Comparison of ENCODE assay signal across 16 cellular contexts in genomic region chr12:114690267-114691135, GRCh38. TPM values are rescaled to one million over a fixed set of nuclear protein-coding genes. Genes with fewer than 3 reads are reported as not detected.
"Had no signal": no experiment of that assay in that cellular context is flagged by ENCODE, and none has a peak within 500 bp of the region (broad histone marks: within the 10 kb centered on the region; RNA-seq: fewer than 3 reads in every experiment).

No MANE protein-coding gene starts in this region.

- H3K27ac ChIP-seq: VCaP had no signal

- H3K27ac Mint-ChIP-seq: activated CD4-positive, alpha-beta T cell treated with anti-CD3 and anti-CD28 coated beads for 36 hours; activated CD8-positive, alpha-beta T cell treated with anti-CD3 and anti-CD28 coated beads for 36 hours; activated naive CD8-positive, alpha-beta T cell treated with anti-CD3 and anti-CD28 coated beads for 36 hours; activated T-cell treated with anti-CD3 and anti-CD28 coated beads, Interleukin-2, amount 50 U/mL, for 72 hours; natural killer cell; stimulated activated naive B cell treated with anti-CD40 and anti-IgM and Interleukin-4, amounts not matched to agents 10 μg/mL and 1 μg/mL and 100 μg/mL, for 72 hours had no signal

- H3K36me3 ChIP-seq: upper lobe of left lung had no signal

- H3K9me3 Mint-ChIP-seq: activated CD8-positive, alpha-beta T cell treated with anti-CD3 and anti-CD28 coated beads for 36 hours; natural killer cell had no signal

- H3K9me3 ChIP-seq: upper lobe of left lung had no signal

- H3K4me1 Mint-ChIP-seq: natural killer cell had no signal

- DNase-seq: activated CD4-positive, alpha-beta T cell treated with anti-CD3 and anti-CD28 coated beads for 36 hours; activated CD8-positive, alpha-beta memory T cell treated with anti-CD3 and anti-CD28 coated beads, Interleukin-2, amount 50 U/mL, for 4 hours; activated CD8-positive, alpha-beta T cell treated with anti-CD3 and anti-CD28 coated beads for 36 hours; activated gamma-delta T cell treated with Interleukin-2 at 50 U/mL for 16 hours; activated naive CD8-positive, alpha-beta T cell treated with anti-CD3 and anti-CD28 coated beads for 36 hours; activated T-cell treated with anti-CD3 and anti-CD28 coated beads, Interleukin-2, amount 50 U/mL, for 72 hours; anterior cingulate cortex; glutamatergic neuron; natural killer cell; stimulated activated CD4-positive, alpha-beta T cell treated with anti-CD3 and anti-CD28 coated beads, Interleukin-2, amount 100 ng/mL, for 24 hours; stimulated activated naive B cell treated with anti-CD40 and anti-IgM and Interleukin-4, amounts not matched to agents 10 μg/mL and 1 μg/mL and 100 μg/mL, for 72 hours; T1000; upper lobe of left lung had no signal

- H3K4me3 ChIP-seq: upper lobe of left lung had no signal

- H3K4me3 Mint-ChIP-seq: activated CD4-positive, alpha-beta T cell treated with anti-CD3 and anti-CD28 coated beads for 36 hours; activated CD8-positive, alpha-beta T cell treated with anti-CD3 and anti-CD28 coated beads for 36 hours; activated naive CD8-positive, alpha-beta T cell treated with anti-CD3 and anti-CD28 coated beads for 36 hours; activated T-cell treated with anti-CD3 and anti-CD28 coated beads, Interleukin-2, amount 50 U/mL, for 72 hours; natural killer cell; stimulated activated naive B cell treated with anti-CD40 and anti-IgM and Interleukin-4, amounts not matched to agents 10 μg/mL and 1 μg/mL and 100 μg/mL, for 72 hours had no signal

- ATAC-seq: activated CD4-positive, alpha-beta T cell treated with anti-CD3 and anti-CD28 coated beads for 36 hours; activated CD8-positive, alpha-beta T cell treated with anti-CD3 and anti-CD28 coated beads for 36 hours; activated T-cell treated with anti-CD3 and anti-CD28 coated beads, Interleukin-2, amount 50 U/mL, for 72 hours; esophagus mucosa; natural killer cell; sciatic nerve; stimulated activated naive B cell treated with anti-CD40 and anti-IgM and Interleukin-4, amounts not matched to agents 10 μg/mL and 1 μg/mL and 100 μg/mL, for 72 hours had no signal

RNA-seq across cellular contexts. Expression of gene TBX3, which starts 6.5 kb away (rescaled TPM):
- total RNA-seq: activated CD4-positive, alpha-beta T cell treated with anti-CD3 and anti-CD28 coated beads for 36 hours; activated CD8-positive, alpha-beta T cell treated with anti-CD3 and anti-CD28 coated beads for 36 hours; activated naive CD8-positive, alpha-beta T cell treated with anti-CD3 and anti-CD28 coated beads for 36 hours had no signal
